In genomic region chr16:81801724-81802123, GRCh38 we compare ENCODE assay signal across 6 cellular contexts. TPM values are rescaled to one million over a fixed set of nuclear protein-coding genes. Genes with fewer than 3 reads are reported as not detected.
DNase-seq lines count a peak whose midpoint lies in the region; ATAC-seq and TF ChIP-seq lines count a peak whose summit lies in the region.
"Not testable (repeated sequence)": the region's sequence is repeated elsewhere in the genome, so short reads cannot be mapped to it uniquely, and the experiment has no call there.

No MANE protein-coding gene starts in this region.

- not testable (repeated sequence) for ATAC-seq in activated B cell treated with CpG ODN at 0.5 μM for 24 hours (ENCODE audit: low read depth); stimulated activated naive B cell treated with anti-CD40 and anti-IgM and Interleukin-4, amounts not matched to agents 10 μg/mL and 1 μg/mL and 100 μg/mL, for 72 hours (replicated peaks)

- intact Hi-C loops in OCI-LY7 (cut with micrococcal nuclease; ENCODE audit: unreplicated experiment); activated B cell treated with CpG ODN at 0.5 μM for 24 hours (cut with micrococcal nuclease): not testable (repeated sequence)

- not testable (repeated sequence) for H3K4me2 ChIP-seq in DOHH2 (ENCODE audit: low read length); Karpas-422 (ENCODE audit: low read depth, low read length, poor library complexity, severe bottlenecking); OCI-LY7 (ENCODE audit: low read length)

- not testable (repeated sequence) for BruUV-seq in OCI-LY7 (replicated peaks; lab: Mats Ljungman, UMichigan)

- not testable (repeated sequence) for H3K4me3 Mint-ChIP-seq in activated B cell treated with CpG ODN at 0.5 μM for 24 hours; stimulated activated naive B cell treated with anti-CD40 and anti-IgM and Interleukin-4, amounts not matched to agents 10 μg/mL and 1 μg/mL and 100 μg/mL, for 72 hours

- peaks cover 98% of the 10 kb centered on the region for H3K4me1 ChIP-seq in DOHH2 (ENCODE audit: control insufficient read depth, low read length)
- H3K4me1 ChIP-seq in Karpas-422 (ENCODE audit: low read length), result peaks cover 95% of the 10 kb centered on the region
- H3K4me1 ChIP-seq in OCI-LY7 (ENCODE audit: insufficient read depth, low read length, poor library complexity, severe bottlenecking), result peaks cover 94% of the 10 kb centered on the region
- peaks cover 78 to 88% of the 10 kb centered on the region in 2 experiments for H3K4me1 ChIP-seq in neutrophil (ENCODE audit: control insufficient read depth in 1 of 2, insufficient read depth in 1 of 2, low read depth in 1 of 2, low read length in 1 of 2)

- H3K36me3 Mint-ChIP-seq in activated B cell treated with CpG ODN at 0.5 μM for 24 hours (ENCODE audit: low read depth), result peaks cover 57% of the 10 kb centered on the region
- peaks cover 48 to 60% of the 10 kb centered on the region in 2 donors for H3K36me3 Mint-ChIP-seq in stimulated activated naive B cell treated with anti-CD40 and anti-IgM and Interleukin-4, amounts not matched to agents 10 μg/mL and 1 μg/mL and 100 μg/mL, for 72 hours

- H3K27ac Mint-ChIP-seq in activated B cell treated with CpG ODN at 0.5 μM for 24 hours, result peak overlapping the region; percentile 74
- peak overlapping the region; percentile 14 for H3K27ac Mint-ChIP-seq in stimulated activated naive B cell treated with anti-CD40 and anti-IgM and Interleukin-4, amounts not matched to agents 10 μg/mL and 1 μg/mL and 100 μg/mL, for 72 hours

- not testable (repeated sequence) for TF ChIP-seq CTCF in DOHH2 (IDR thresholded peaks at IDR 0.05; ENCODE audit: low read depth, low read length, poor library complexity, severe bottlenecking); OCI-LY7 (conservative IDR thresholded peaks at IDR 0.05; ENCODE audit: low read length); activated B cell treated with CpG ODN at 0.5 μM for 24 hours (IDR thresholded peaks at IDR 0.05); neutrophil (IDR thresholded peaks at IDR 0.05)

- POLR2A ChIA-PET in OCI-LY7 (lab: Charles Lee), result interaction anchor here (0.8 to 2.7 kb wide), 5 partner anchors 13 to 50 kb away, joined by 3 to 11 read pairs (median 4); no protein-coding TSS in a partner anchor
- POLR2A ChIA-PET in activated B cell treated with CpG ODN at 0.5 μM for 24 hours (lab: Charles Lee), result interaction anchor here (0.6 to 5.9 kb wide), 10 partner anchors 9 to 669 kb away, joined by 3 to 111 read pairs (median 4); no protein-coding TSS in a partner anchor

- H4K20me1 ChIP-seq in DOHH2 (ENCODE audit: control insufficient read depth, insufficient read depth, low read depth, low read length); OCI-LY7 (ENCODE audit: insufficient read depth, low read length): not testable (repeated sequence)
- H4K20me1 ChIP-seq in Karpas-422 (ENCODE audit: insufficient read depth, low read depth, low read length), result peaks cover 80% of the 10 kb centered on the region

- DNase-seq in Karpas-422; OCI-LY7 (ENCODE audit: low spot score); activated B cell treated with CpG ODN at 0.5 μM for 24 hours; stimulated activated naive B cell treated with anti-CD40 and anti-IgM and Interleukin-4, amounts not matched to agents 10 μg/mL and 1 μg/mL and 100 μg/mL, for 72 hours: not testable (repeated sequence)

- H3K4me3 ChIP-seq in DOHH2 (ENCODE audit: low read length); Karpas-422 (ENCODE audit: low read length); OCI-LY7 (ENCODE audit: low read depth, low read length, poor library complexity, severe bottlenecking); neutrophil (ENCODE audit: low read depth in 1 of 2, low read length in 1 of 2): not testable (repeated sequence)

- H3K27me3 ChIP-seq in DOHH2 (ENCODE audit: control insufficient read depth, low read length); Karpas-422 (ENCODE audit: low read length); neutrophil: not testable (repeated sequence)

- H3K27me3 Mint-ChIP-seq in activated B cell treated with CpG ODN at 0.5 μM for 24 hours; stimulated activated naive B cell treated with anti-CD40 and anti-IgM and Interleukin-4, amounts not matched to agents 10 μg/mL and 1 μg/mL and 100 μg/mL, for 72 hours: not testable (repeated sequence)

- CTCF ChIA-PET in OCI-LY7 (lab: Charles Lee; ENCODE audit: unreplicated experiment); activated B cell treated with CpG ODN at 0.5 μM for 24 hours (lab: Charles Lee): not testable (repeated sequence)

- peaks cover 88% of the 10 kb centered on the region for H3K4me1 Mint-ChIP-seq in activated B cell treated with CpG ODN at 0.5 μM for 24 hours
- H3K4me1 Mint-ChIP-seq in stimulated activated naive B cell treated with anti-CD40 and anti-IgM and Interleukin-4, amounts not matched to agents 10 μg/mL and 1 μg/mL and 100 μg/mL, for 72 hours, result peaks cover 57 to 88% of the 10 kb centered on the region in 2 donors

- not testable (repeated sequence) for H3K9me3 Mint-ChIP-seq in activated B cell treated with CpG ODN at 0.5 μM for 24 hours; stimulated activated naive B cell treated with anti-CD40 and anti-IgM and Interleukin-4, amounts not matched to agents 10 μg/mL and 1 μg/mL and 100 μg/mL, for 72 hours

- H3K9me3 ChIP-seq in DOHH2 (ENCODE audit: control insufficient read depth, insufficient read depth, low read length); Karpas-422 (ENCODE audit: low read length); OCI-LY7 (ENCODE audit: low read length); neutrophil: not testable (repeated sequence)

- H3K36me3 ChIP-seq in DOHH2 (ENCODE audit: control insufficient read depth, low read length), result peaks cover 96% of the 10 kb centered on the region
- peaks cover 64% of the 10 kb centered on the region for H3K36me3 ChIP-seq in Karpas-422 (ENCODE audit: insufficient read depth, low read length)
- H3K36me3 ChIP-seq in OCI-LY7 (ENCODE audit: insufficient read depth, low read length), result peaks cover 90% of the 10 kb centered on the region
- not testable (repeated sequence) for H3K36me3 ChIP-seq in neutrophil

- not testable (repeated sequence) for H2AFZ ChIP-seq in Karpas-422 (ENCODE audit: low read length); OCI-LY7 (ENCODE audit: low read length)

- H3K79me2 ChIP-seq in DOHH2 (ENCODE audit: control insufficient read depth, low read length), result peaks cover 100% of the 10 kb centered on the region
- peaks cover 97% of the 10 kb centered on the region for H3K79me2 ChIP-seq in Karpas-422 (ENCODE audit: low read length)
- H3K79me2 ChIP-seq in OCI-LY7 (ENCODE audit: insufficient read depth, low read depth, low read length), result peaks cover 100% of the 10 kb centered on the region

- peaks cover 59% of the 10 kb centered on the region for H3F3A ChIP-seq in DOHH2 (ENCODE audit: control insufficient read depth, insufficient read depth)

- H3K27ac ChIP-seq in DOHH2 (ENCODE audit: low read depth, low read length) (0 out of 2 replicates have a peak overlapping the region, but pooled peaks have one; percentile 99), Karpas-422 (ENCODE audit: low read length) (peak overlapping the region; percentile 74; the same call in 1 of the 2 replicates), OCI-LY7 (ENCODE audit: low read depth, low read length, poor library complexity, severe bottlenecking) (peak overlapping the region; percentile 95), neutrophil (peak overlapping the region; percentile 46)

- not testable (repeated sequence) for H3K9me2 ChIP-seq in DOHH2 (replicated peaks; ENCODE audit: control insufficient read depth, low read length); Karpas-422 (replicated peaks; ENCODE audit: insufficient read depth, low read length); OCI-LY7 (ENCODE audit: insufficient read depth, low read length)

- not testable (repeated sequence) for H3K9ac ChIP-seq in Karpas-422 (ENCODE audit: low read length)

RNA-seq across cellular contexts. Expression of gene PLCG2, which starts 22.6 kb away (rescaled TPM):
- total RNA-seq in Karpas-422 (2014; rRNA removed; shearing (Covaris generic); ENCODE audit: low replicate concordance), result 574 and 580 TPM in 2 replicates
- 196 and 198 TPM in 2 replicates for total RNA-seq in OCI-LY7 (2014; rRNA removed; shearing (Covaris generic))
- 464 and 485 TPM in 2 replicates for total RNA-seq in OCI-LY7 (2022)
- 449 and 525 TPM in 2 replicates for total RNA-seq in activated B cell treated with CpG ODN at 0.5 μM for 24 hours

Comparison
In these comparisons a context has a peak if more than half of its experiments do, and no peak if none do; other contexts are left out.
1. H3K27ac ChIP-seq: peak in every context shown above with its lines; median percentile 99 in DOHH2; 95 in OCI-LY7; 74 in Karpas-422; 46 in neutrophil.